9 cellular contexts compared by ENCODE assay signal in the genomic region with DNA sequence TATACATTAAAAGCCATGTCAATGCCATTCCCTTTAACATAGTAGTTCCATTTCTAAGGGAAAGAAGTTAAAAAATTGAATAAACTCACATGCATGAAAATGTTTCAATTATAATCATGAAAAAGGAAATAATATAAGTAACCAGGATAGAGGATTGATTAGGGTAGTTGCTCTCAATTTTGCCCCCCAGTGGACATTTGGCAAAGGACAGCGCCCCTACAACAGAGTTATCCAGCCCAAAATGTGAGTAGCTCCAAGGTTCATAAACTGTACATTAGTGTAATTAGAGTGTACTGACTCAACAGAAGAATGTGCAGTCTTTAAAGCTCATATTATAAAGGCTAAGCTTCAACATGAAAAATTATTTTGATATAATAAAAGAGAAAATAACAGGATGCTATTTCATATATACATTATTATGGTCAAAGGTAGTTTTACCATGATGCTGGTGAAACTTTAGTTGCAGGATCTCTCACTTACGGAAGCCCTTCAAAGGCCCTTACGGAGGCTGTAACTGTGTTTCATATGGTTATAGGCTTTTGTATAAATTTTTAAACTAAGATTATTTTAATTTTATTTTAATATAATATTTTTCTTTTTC.
DNase-seq lines count a peak whose midpoint lies in the region; ATAC-seq lines count a peak whose summit lies in the region.
"Had no signal": no experiment of that assay in that cellular context is flagged by ENCODE, and none has a peak within 500 bp of the region (broad histone marks: within the 10 kb centered on the region; RNA-seq: fewer than 3 reads in every experiment).

No MANE protein-coding gene starts in this region.

- no peaks in the 10 kb centered on the region for H3K27me3 ChIP-seq in mesenchymal stem cell (ENCODE audit: control insufficient read depth in 1 of 2, insufficient read depth in 1 of 2, low read length in 2 of 2)

- H3K9me3 ChIP-seq in mesenchymal stem cell (ENCODE audit: control insufficient read depth, low read length): no peaks in the 10 kb centered on the region

- H3K18ac ChIP-seq in mesenchymal stem cell (ENCODE audit: low read depth in 1 of 2, low read length in 2 of 2): no peak overlapping the region

- H2BK12ac ChIP-seq in mesenchymal stem cell (ENCODE audit: low read length in 2 of 2): no peak overlapping the region

- no peak overlapping the region for H3K4ac ChIP-seq in mesenchymal stem cell (ENCODE audit: low read depth in 1 of 2, low read length in 2 of 2)

- H3K14ac ChIP-seq in mesenchymal stem cell (ENCODE audit: low read length in 2 of 2): no peak overlapping the region

- no peak overlapping the region for H3K9ac ChIP-seq in mesenchymal stem cell (ENCODE audit: low read length)

- no peaks in the 10 kb centered on the region for H3K4me1 ChIP-seq in mesenchymal stem cell (ENCODE audit: control insufficient read depth, insufficient read depth, low read depth, low read length)

- H2BK120ac ChIP-seq in mesenchymal stem cell (ENCODE audit: low read depth, low read length): no peak overlapping the region

- no peak overlapping the region for H2AK5ac ChIP-seq in mesenchymal stem cell (ENCODE audit: low read length, severe bottlenecking)

- H2BK5ac ChIP-seq in mesenchymal stem cell (ENCODE audit: low read depth, low read length, poor library complexity, severe bottlenecking): no peak overlapping the region

- H4K91ac ChIP-seq in mesenchymal stem cell (ENCODE audit: low read length): no peak overlapping the region

- no peak overlapping the region for H3K4me3 ChIP-seq in mesenchymal stem cell (ENCODE audit: insufficient read depth in 1 of 2, low read depth in 1 of 2, low read length in 2 of 2)

- 80% methylated on average over 1 of the region's 3 CpGs for WGBS in mesenchymal stem cell

- H3K79me1 ChIP-seq in mesenchymal stem cell (replicated peaks; ENCODE audit: low read length, poor library complexity, severe bottlenecking): no peaks in the 10 kb centered on the region

- no peak overlapping the region for H4K8ac ChIP-seq in mesenchymal stem cell (ENCODE audit: low read length)

- peak; percentile 52 for ATAC-seq in HG03103 (IDR thresholded peaks at IDR 0.05; ENCODE audit: low read depth, unreplicated experiment)

- no peak overlapping the region for H3K4me2 ChIP-seq in mesenchymal stem cell (ENCODE audit: low read length, poor library complexity, severe bottlenecking)

- DNase-seq in NCI-H1417 (lab: John Stamatoyannopoulos, UW) (peak in 2 of 3 experiments; percentile 4 to 54), NCI-H1417 treated with DMSO at 0.1 percent for 48 hours (lab: John Stamatoyannopoulos, UW) (no peak), UCSD-AML1 (lab: John Stamatoyannopoulos, UW; ENCODE audit: unreplicated experiment) (peak; percentile 23), mesenchymal stem cell (peak; percentile 28), superior temporal gyrus (ENCODE audit: extremely low spot score) (no peak), HCEC 1CT (no peak)
- no peak for DNase-seq in activated CD4-positive, CD25-positive, alpha-beta regulatory T cell treated with anti-CD3 and anti-CD28 coated beads, Interleukin-2, amount 50 U/mL, for 72 hours
- DNase-seq: CD8-positive, alpha-beta memory T cell had no signal

- no peak overlapping the region for H3K23ac ChIP-seq in mesenchymal stem cell (ENCODE audit: low read length in 2 of 2)

- H2AFZ ChIP-seq in mesenchymal stem cell (ENCODE audit: low read depth, low read length): no peak overlapping the region

- no peak overlapping the region for H2BK15ac ChIP-seq in mesenchymal stem cell (ENCODE audit: low read depth, poor library complexity, severe bottlenecking)

- H3K36me3 ChIP-seq in mesenchymal stem cell (ENCODE audit: control insufficient read depth in 1 of 2, insufficient read depth in 2 of 2, low read depth in 1 of 2, low read length in 2 of 2): no peaks in the 10 kb centered on the region

- no peak overlapping the region for H3K27ac ChIP-seq in mesenchymal stem cell (ENCODE audit: low read length, poor library complexity, severe bottlenecking)

Comparison
In these comparisons a context has a peak if more than half of its experiments do, and no peak if none do; other contexts are left out.
1. DNase-seq: peak in NCI-H1417 (2 of 3), UCSD-AML1 (single experiment) and mesenchymal stem cell (single experiment); none in NCI-H1417 treated with DMSO at 0.1 percent for 48 hours (single experiment), superior temporal gyrus (single experiment), HCEC 1CT (single experiment) and activated CD4-positive, CD25-positive, alpha-beta regulatory T cell treated with anti-CD3 and anti-CD28 coated beads, Interleukin-2, amount 50 U/mL, for 72 hours (single experiment).